ENCODE assay signal across 27 cellular contexts in the genomic region with DNA sequence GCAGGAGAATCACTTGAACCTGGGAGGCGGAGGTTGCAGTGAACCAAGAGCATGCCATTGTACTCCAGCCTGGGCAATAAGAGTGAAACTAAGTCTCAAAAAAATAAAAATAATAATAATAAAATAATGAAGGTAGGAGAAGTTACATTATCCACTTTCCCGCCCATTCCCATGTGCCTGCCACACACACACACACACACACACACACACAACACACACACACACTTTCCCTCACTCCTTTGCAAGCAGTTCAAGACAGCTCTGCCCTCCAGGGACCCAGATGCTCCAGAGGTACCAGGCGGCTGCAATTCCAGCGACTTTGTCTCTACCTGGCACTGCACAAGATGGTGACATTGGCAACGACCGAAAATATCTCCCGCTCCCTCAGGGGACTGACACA.
DNase-seq lines count a peak whose midpoint lies in the region; ATAC-seq, FAIRE-seq and TF ChIP-seq lines count a peak whose summit lies in the region.
"Had no signal": no experiment of that assay in that cellular context is flagged by ENCODE, and none has a peak within 500 bp of the region (broad histone marks: within the 10 kb centered on the region; RNA-seq: fewer than 3 reads in every experiment).

No MANE protein-coding gene starts in this region.

- no peaks in the 10 kb centered on the region for H3K79me1 ChIP-seq in IMR-90 (ENCODE audit: low read depth in 1 of 2, low read length in 2 of 2)
- H3K79me1 ChIP-seq in mesendoderm (ENCODE audit: low read length), result no peaks in the 10 kb centered on the region

- H3K36me3 Mint-ChIP-seq in activated T-cell treated with anti-CD3 and anti-CD28 coated beads, Interleukin-2, amount 50 U/mL, for 24 hours (ENCODE audit: low read depth), result no peaks in the 10 kb centered on the region
- H3K36me3 Mint-ChIP-seq: activated naive CD4-positive, alpha-beta T cell treated with anti-CD3 and anti-CD28 coated beads, Interleukin-2, amount 50 U/mL, for 24 hours; CD14-positive monocyte; memory B cell had no signal

- H4K8ac ChIP-seq in IMR-90 (ENCODE audit: low read depth in 2 of 2, low read length in 2 of 2), result no peak overlapping the region; a peak in 1 of 4 replicates
- H4K8ac ChIP-seq in mesendoderm (ENCODE audit: low read depth, low read length), result no peak overlapping the region

- TF ChIP-seq RAD21 in IMR-90 (IDR thresholded peaks at IDR 0.05; ENCODE audit: low read length) (no peak), K562 (CRISPR knock-in tag; conservative IDR thresholded peaks at IDR 0.05 in 1 of 2, IDR thresholded peaks at IDR 0.05 in 1 of 2) (no peak)

- in situ Hi-C loops in IMR-90 (cut with MboI; ENCODE audit: low sequenced_read_pairs) (no loop called here), K562 (cut with MboI) (no loop called here)

- H3K56ac ChIP-seq in IMR-90 (ENCODE audit: extremely low read depth, insufficient read depth, low read length) (no peak overlapping the region), mesendoderm (ENCODE audit: low read length) (no peak overlapping the region)

- peaks cover 2% of the 10 kb centered on the region for H3K9me3 Mint-ChIP-seq in activated T-cell treated with anti-CD3 and anti-CD28 coated beads, Interleukin-2, amount 50 U/mL, for 24 hours
- H3K9me3 Mint-ChIP-seq: activated naive CD4-positive, alpha-beta T cell treated with anti-CD3 and anti-CD28 coated beads, Interleukin-2, amount 50 U/mL, for 24 hours; memory B cell had no signal

- H3K9me1 ChIP-seq in IMR-90 (ENCODE audit: insufficient read depth, low read length), result 0 out of 2 replicates have a peak, but pooled peaks cover 3% of the 10 kb centered on the region
- H3K9me1 ChIP-seq in K562 (ENCODE audit: control insufficient read depth, insufficient read depth, low read length), result no peaks in the 10 kb centered on the region

- peak overlapping the region; percentile 95 for H3K27ac Mint-ChIP-seq in activated T-cell treated with anti-CD3 and anti-CD28 coated beads, Interleukin-2, amount 50 U/mL, for 24 hours
- H3K27ac Mint-ChIP-seq: activated naive CD4-positive, alpha-beta T cell treated with anti-CD3 and anti-CD28 coated beads, Interleukin-2, amount 50 U/mL, for 24 hours; memory B cell had no signal

- no peak overlapping the region for H2BK5ac ChIP-seq in IMR-90 (ENCODE audit: low read depth, low read length, poor library complexity, severe bottlenecking)
- H2BK5ac ChIP-seq in mesendoderm (ENCODE audit: low read length), result no peak overlapping the region

- no peak overlapping the region for H4K5ac ChIP-seq in IMR-90 (ENCODE audit: low read depth, low read length)
- H4K5ac ChIP-seq in mesendoderm (ENCODE audit: low read length), result no peak overlapping the region

- FAIRE-seq in K562 (lab: Jason Lieb, UNC), result no peak
- FAIRE-seq: G401.6, small intestine, urothelium cell line had no signal

- H3K9ac ChIP-seq in IMR-90 (ENCODE audit: low read depth, low read length), result no peak overlapping the region
- no peak overlapping the region for H3K9ac ChIP-seq in K562 (ENCODE audit: insufficient read depth in 1 of 2, low read depth in 2 of 2, low read length in 2 of 2)
- no peak overlapping the region for H3K9ac ChIP-seq in mesendoderm (ENCODE audit: low read length)

- H3K14ac ChIP-seq in IMR-90 (replicated peaks; ENCODE audit: low read depth, low read length), result no peak overlapping the region

- H3K27ac ChIP-seq in IMR-90 (ENCODE audit: insufficient read depth, low read length) (no peak overlapping the region), K562 (ENCODE audit: extremely low read depth, low read depth, low read length) (no peak overlapping the region), mesendoderm (ENCODE audit: low read depth, low read length) (no peak overlapping the region)
- H3K27ac ChIP-seq: breast epithelium, gastroesophageal sphincter, hepatocyte, left lung, testis had no signal

- H2BK120ac ChIP-seq in IMR-90 (ENCODE audit: low read depth, low read length) (no peak overlapping the region), mesendoderm (ENCODE audit: low read depth, low read length) (no peak overlapping the region)

- H3K4me1 ChIP-seq in IMR-90 (ENCODE audit: control insufficient read depth, insufficient read depth, low read length) (peaks cover 2% of the 10 kb centered on the region; the same call in 1 of the 2 replicates), K562 (replicated peaks in 1 of 2; ENCODE audit: control insufficient read depth in 2 of 2, insufficient read depth in 2 of 2, low read length in 2 of 2) (peaks cover 25 to 32% of the 10 kb centered on the region in 2 experiments), mesendoderm (ENCODE audit: control insufficient read depth, low read depth, low read length) (no peaks in the 10 kb centered on the region)
- H3K4me1 ChIP-seq: breast epithelium, gastroesophageal sphincter had no signal

- TF ChIP-seq POLR2A in IMR-90 (IDR thresholded peaks at IDR 0.05; ENCODE audit: low read depth, low read length), result no peak
- TF ChIP-seq POLR2A in K562 (conservative IDR thresholded peaks at IDR 0.05), result no peak

- peak overlapping the region; percentile 66 for H3K4me3 Mint-ChIP-seq in activated T-cell treated with anti-CD3 and anti-CD28 coated beads, Interleukin-2, amount 50 U/mL, for 24 hours
- H3K4me3 Mint-ChIP-seq: activated naive CD4-positive, alpha-beta T cell treated with anti-CD3 and anti-CD28 coated beads, Interleukin-2, amount 50 U/mL, for 24 hours; CD14-positive monocyte; memory B cell had no signal

- H2AK5ac ChIP-seq in IMR-90 (ENCODE audit: low read depth, low read length), result no peak overlapping the region; the same call in 1 of the 2 replicates
- peak overlapping the region; percentile 87 for H2AK5ac ChIP-seq in mesendoderm (ENCODE audit: low read length)

- ATAC-seq in IMR-90 (ENCODE audit: low read depth) (no peak), K562 (no peak), GM21825 (IDR thresholded peaks at IDR 0.05; ENCODE audit: unreplicated experiment) (no peak)
- ATAC-seq: activated CD8-positive, alpha-beta memory T cell treated with anti-CD3 and anti-CD28 coated beads, Interleukin-2, amount 10 ng/mL, durations not matched to agents 7 days and 5 days; gastroesophageal sphincter had no signal

- H3K36me3 ChIP-seq in IMR-90 (ENCODE audit: control insufficient read depth, insufficient read depth, low read length), result no peaks in the 10 kb centered on the region
- no peaks in the 10 kb centered on the region for H3K36me3 ChIP-seq in K562 (ENCODE audit: control insufficient read depth, insufficient read depth, low read length)
- H3K36me3 ChIP-seq in mesendoderm (ENCODE audit: control insufficient read depth, insufficient read depth, low read length), result no peaks in the 10 kb centered on the region
- H3K36me3 ChIP-seq: breast epithelium, gastroesophageal sphincter, left lung had no signal

- no peak for TF ChIP-seq CTCF in IMR-90 (conservative IDR thresholded peaks at IDR 0.05; ENCODE audit: low read depth, low read length)
- TF ChIP-seq CTCF in K562 (IDR thresholded peaks at IDR 0.05 in 2 of 3, conservative IDR thresholded peaks at IDR 0.05 in 1 of 3; ENCODE audit: insufficient read depth in 2 of 3, low read depth in 1 of 3, low read length in 3 of 3), result no peak

- H3K27me3 Mint-ChIP-seq in activated T-cell treated with anti-CD3 and anti-CD28 coated beads, Interleukin-2, amount 50 U/mL, for 24 hours, result peaks cover 13% of the 10 kb centered on the region
- H3K27me3 Mint-ChIP-seq: activated naive CD4-positive, alpha-beta T cell treated with anti-CD3 and anti-CD28 coated beads, Interleukin-2, amount 50 U/mL, for 24 hours had no signal

- 100% methylated on average over 1 of the region's 7 CpGs; no CpG with 5 or more reads in 1 of the 2 experiments for WGBS in IMR-90 (ENCODE audit: extremely low coverage in 2 of 2, insufficient read length in 1 of 2), 2 experiments
- 95% methylated on average over 7 of the region's 7 CpGs for WGBS in K562 (ENCODE audit: insufficient coverage, low coverage, missing lambda C conversion rate)
- no CpG with 5 or more reads among the region's 7 CpGs for WGBS in mesendoderm (ENCODE audit: extremely low coverage, insufficient coverage, low lambda C conversion rate)

- H3K27me3 ChIP-seq in IMR-90 (ENCODE audit: control insufficient read depth, insufficient read depth, low read length) (no peaks in the 10 kb centered on the region), K562 (ENCODE audit: control insufficient read depth in 2 of 2, insufficient read depth in 2 of 2, low read length in 2 of 2) (no peaks in the 10 kb centered on the region), mesendoderm (ENCODE audit: insufficient read depth, low read length, poor library complexity) (no peaks in the 10 kb centered on the region)
- H3K27me3 ChIP-seq: breast epithelium, gastroesophageal sphincter, hepatocyte, left lung, testis had no signal

- H4K20me1 ChIP-seq in IMR-90 (ENCODE audit: insufficient read depth, low read length), result no peaks in the 10 kb centered on the region
- H4K20me1 ChIP-seq in K562 (replicated peaks; ENCODE audit: control insufficient read depth, insufficient read depth, low read length), result no peaks in the 10 kb centered on the region

- H3K4me1 Mint-ChIP-seq in activated T-cell treated with anti-CD3 and anti-CD28 coated beads, Interleukin-2, amount 50 U/mL, for 24 hours (ENCODE audit: low read depth), result peaks cover 56% of the 10 kb centered on the region

- no peak for TF ChIP-seq EP300 in K562 (IDR thresholded peaks at IDR 0.05; ENCODE audit: low read length)

- POLR2A ChIA-PET in IMR-90 (lab: Charles Lee; ENCODE audit: unreplicated experiment), result no interaction called here
- POLR2A ChIA-PET in K562 (lab: Yijun Ruan, JAX), result interaction anchor here (1.4 kb wide), 2 partner anchors 9 to 17 kb away, joined by 3 to 5 read pairs; no protein-coding TSS in a partner anchor

- CTCF ChIA-PET in IMR-90 (lab: Yijun Ruan, JAX), result interaction anchor here (0.6 kb wide), 1 partner anchor 312 kb away, joined by 3 read pairs; no protein-coding TSS in a partner anchor
- CTCF ChIA-PET in K562 (lab: Yijun Ruan, JAX; ENCODE audit: low intra/inter-chr PET ratio), result no interaction called here

- H3K18ac ChIP-seq in IMR-90 (ENCODE audit: low read depth, low read length) (no peak overlapping the region), mesendoderm (ENCODE audit: low read length) (peak overlapping the region; percentile 90)

- dilution Hi-C loops in IMR-90 (cut with HindIII; ENCODE audit: low sequenced_read_pairs, unreplicated experiment), result no loop called here

- H3K4me3 ChIP-seq in IMR-90 (ENCODE audit: insufficient read depth, low read depth, low read length), result no peak overlapping the region
- no peak overlapping the region for H3K4me3 ChIP-seq in K562
- H3K4me3 ChIP-seq in mesendoderm (ENCODE audit: low read length), result no peak overlapping the region
- H3K4me3 ChIP-seq: breast epithelium, gastroesophageal sphincter, hepatocyte, left lung, testis had no signal

- peak overlapping the region; percentile 23 for H2AFZ ChIP-seq in IMR-90 (replicated peaks; ENCODE audit: low read length, poor library complexity)
- H2AFZ ChIP-seq in K562 (ENCODE audit: low read depth, low read length), result no peak overlapping the region
- H2AFZ ChIP-seq: hepatocyte had no signal

- H3K23ac ChIP-seq in IMR-90 (ENCODE audit: low read depth, low read length), result no peak overlapping the region
- H3K23ac ChIP-seq in mesendoderm (ENCODE audit: low read length), result no peak overlapping the region

- H2AK9ac ChIP-seq in IMR-90 (replicated peaks; ENCODE audit: low read depth, low read length, poor library complexity), result no peak overlapping the region

- DNase-seq in activated T-cell treated with anti-CD3 and anti-CD28 coated beads, Interleukin-2, amount 50 U/mL, for 24 hours, result no peak
- no peak for DNase-seq in activated T-cell treated with anti-CD3 and anti-CD28 coated beads, Interleukin-2, amount 50 U/mL, for 48 hours
- DNase-seq in IMR-90 (no peak), K562 (ENCODE audit: extremely low read depth in 1 of 4, low spot score in 3 of 4) (no peak), mesendoderm (peak; percentile 12), NCI-H146 (lab: John Stamatoyannopoulos, UW) (no peak), cardiac septum (ENCODE audit: low spot score) (no peak)
- DNase-seq: activated CD4-positive, alpha-beta T cell treated with anti-CD3 and anti-CD28 coated beads, Interleukin-2, amount 10 ng/mL, durations not matched to agents 24 days and 14 days; anterior cingulate cortex; islet precursor cell; Karpas-422; NCI-H446 treated with DMSO at 0.1 percent for 48 hours; NCI-H774; small intestine; T-helper 9 cell; testis had no signal

- intact Hi-C loops in IMR-90 (cut with micrococcal nuclease), result no loop called here
- intact Hi-C loops in K562 (cut with micrococcal nuclease), result no loop called here
- intact Hi-C loops in cardiac septum (cut with DNase I), result no loop called here

- H4K91ac ChIP-seq in IMR-90 (ENCODE audit: insufficient read depth, low read depth, low read length), result no peak overlapping the region

- no peak overlapping the region for H3K4ac ChIP-seq in IMR-90 (ENCODE audit: low read depth, low read length)
- H3K4ac ChIP-seq in mesendoderm (ENCODE audit: low read depth, low read length), result peak overlapping the region; percentile 83

- H3K9me3 ChIP-seq in IMR-90 (ENCODE audit: control insufficient read depth, insufficient read depth, low read length) (no peaks in the 10 kb centered on the region), K562 (replicated peaks; ENCODE audit: control insufficient read depth, insufficient read depth, low read depth, low read length) (no peaks in the 10 kb centered on the region)
- H3K9me3 ChIP-seq: breast epithelium, gastroesophageal sphincter, left lung, testis had no signal

- no peaks in the 10 kb centered on the region for H3K79me2 ChIP-seq in K562 (ENCODE audit: control insufficient read depth, insufficient read depth, low read length)
- peaks cover 2% of the 10 kb centered on the region for H3K79me2 ChIP-seq in mesendoderm (ENCODE audit: control insufficient read depth, insufficient read depth, low read length)
- H3K79me2 ChIP-seq: hepatocyte had no signal

- H2BK15ac ChIP-seq in IMR-90 (ENCODE audit: low read depth, low read length), result no peak overlapping the region
- no peak overlapping the region for H2BK15ac ChIP-seq in mesendoderm (replicated peaks; ENCODE audit: low read depth)

- no peak overlapping the region for H2BK20ac ChIP-seq in IMR-90 (ENCODE audit: low read depth, low read length)

- no peak overlapping the region for H3K4me2 ChIP-seq in IMR-90 (ENCODE audit: low read depth, low read length)
- no peak overlapping the region for H3K4me2 ChIP-seq in K562 (ENCODE audit: insufficient read depth, low read length)
- H3K4me2 ChIP-seq in mesendoderm (ENCODE audit: low read length), result no peak overlapping the region
- H3K4me2 ChIP-seq: hepatocyte had no signal

- BruUV-seq in IMR-90 (replicated peaks; lab: Mats Ljungman, UMichigan) (no TSS peak), K562 (replicated peaks; lab: Mats Ljungman, UMichigan) (no TSS peak)
